ENCODE assay signal across 27 cellular contexts in the genomic region with DNA sequence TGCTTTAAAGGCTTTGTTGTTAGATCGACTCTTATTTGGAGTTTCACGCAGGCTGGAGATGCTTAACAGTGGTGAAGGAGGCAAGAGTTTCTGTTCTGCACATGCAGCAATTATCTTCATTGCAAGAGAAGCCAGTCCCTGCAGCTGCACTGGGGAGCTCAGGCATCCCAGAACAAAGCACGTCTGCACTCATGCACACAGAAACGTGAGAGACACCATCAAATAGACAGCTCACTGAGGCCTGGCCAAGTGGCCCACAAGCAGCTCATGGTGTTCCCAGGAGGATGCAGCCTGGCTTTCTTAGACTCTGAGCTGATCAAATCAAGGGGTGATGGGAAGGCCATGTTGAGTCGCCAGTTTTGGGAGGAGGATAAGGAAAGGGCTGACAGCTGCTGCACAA.
"Had no signal": no experiment of that assay in that cellular context is flagged by ENCODE, and none has a peak within 500 bp of the region (broad histone marks: within the 10 kb centered on the region; RNA-seq: fewer than 3 reads in every experiment).

No MANE protein-coding gene starts in this region.

- DNase-seq: activated CD4-positive, alpha-beta T cell treated with anti-CD3 and anti-CD28 coated beads for 48 hours; activated CD4-positive, alpha-beta T cell treated with anti-CD3 and anti-CD28 coated beads, Interleukin-2, amount 50 U/mL, for 4 hours; activated CD4-positive, CD25-positive, alpha-beta regulatory T cell treated with anti-CD3 and anti-CD28 coated beads, Interleukin-2, amount 50 U/mL, for 72 hours; activated CD8-positive, alpha-beta memory T cell treated with anti-CD3 and anti-CD28 coated beads, Interleukin-2, amount 50 U/mL, for 48 hours; activated CD8-positive, alpha-beta T cell treated with anti-CD3 and anti-CD28 coated beads, Interleukin-2, amount 10 ng/mL, durations not matched to agents 7 days and 5 days; activated naive CD4-positive, alpha-beta T cell treated with anti-CD3 and anti-CD28 coated beads, Interleukin-2, amount 50 U/mL, for 16 hours; activated naive CD8-positive, alpha-beta T cell treated with anti-CD3 and anti-CD28 coated beads, Interleukin-2, amount 10 ng/mL, durations not matched to agents 7 days and 5 days; activated T-cell treated with anti-CD3 and anti-CD28 coated beads, Interleukin-2, amount 50 U/mL, for 1 hour; adrenal gland; KG1; NCI-H1092 treated with DMSO at 0.1 percent for 48 hours; NCI-H1417 treated with DMSO at 0.1 percent for 48 hours; NCI-H1694 treated with DMSO at 0.1 percent for 48 hours; NCI-H2029 treated with DMSO at 0.1 percent for 48 hours; NCI-H446; NCI-H524; NK-92 treated with Interleukin-12 subunit alpha and Interleukin-12 subunit beta, amount 100 ng/mL, for 24 hours; OCI-M1; Peyer's patch; Right ventricle myocardium superior; T-helper 17 cell; T-helper 9 cell had no signal

- H3K27ac ChIP-seq: adrenal gland, breast epithelium, Peyer's patch, RWPE1, SJCRH30 had no signal

- H3K4me1 Mint-ChIP-seq: T-helper 17 cell, WTC11 had no signal

- H3K36me3 ChIP-seq: adrenal gland, breast epithelium, Peyer's patch, SJCRH30 had no signal

- ATAC-seq: activated CD8-positive, alpha-beta T cell treated with anti-CD3 and anti-CD28 coated beads, Interleukin-2, amount 10 ng/mL, durations not matched to agents 7 days and 5 days; T-helper 17 cell; WTC11 had no signal

- H3K4me3 ChIP-seq: adrenal gland, breast epithelium, Peyer's patch, SJCRH30 had no signal

- H3K4me1 ChIP-seq: adrenal gland, breast epithelium, Peyer's patch, SJCRH30 had no signal

- H3K4me3 Mint-ChIP-seq: activated CD8-positive, alpha-beta T cell treated with anti-CD3 and anti-CD28 coated beads, Interleukin-2, amount 10 ng/mL, durations not matched to agents 7 days and 5 days; activated naive CD8-positive, alpha-beta T cell treated with anti-CD3 and anti-CD28 coated beads, Interleukin-2, amount 10 ng/mL, durations not matched to agents 7 days and 5 days; IgD-negative memory B cell; T-helper 17 cell; WTC11 had no signal

- H3K27ac Mint-ChIP-seq: activated CD8-positive, alpha-beta T cell treated with anti-CD3 and anti-CD28 coated beads, Interleukin-2, amount 10 ng/mL, durations not matched to agents 7 days and 5 days; activated naive CD8-positive, alpha-beta T cell treated with anti-CD3 and anti-CD28 coated beads, Interleukin-2, amount 10 ng/mL, durations not matched to agents 7 days and 5 days; IgD-negative memory B cell; T-helper 17 cell; WTC11 had no signal

- H3K36me3 Mint-ChIP-seq: IgD-negative memory B cell had no signal

- H3K27me3 Mint-ChIP-seq: T-helper 17 cell had no signal
